In the genomic region with DNA sequence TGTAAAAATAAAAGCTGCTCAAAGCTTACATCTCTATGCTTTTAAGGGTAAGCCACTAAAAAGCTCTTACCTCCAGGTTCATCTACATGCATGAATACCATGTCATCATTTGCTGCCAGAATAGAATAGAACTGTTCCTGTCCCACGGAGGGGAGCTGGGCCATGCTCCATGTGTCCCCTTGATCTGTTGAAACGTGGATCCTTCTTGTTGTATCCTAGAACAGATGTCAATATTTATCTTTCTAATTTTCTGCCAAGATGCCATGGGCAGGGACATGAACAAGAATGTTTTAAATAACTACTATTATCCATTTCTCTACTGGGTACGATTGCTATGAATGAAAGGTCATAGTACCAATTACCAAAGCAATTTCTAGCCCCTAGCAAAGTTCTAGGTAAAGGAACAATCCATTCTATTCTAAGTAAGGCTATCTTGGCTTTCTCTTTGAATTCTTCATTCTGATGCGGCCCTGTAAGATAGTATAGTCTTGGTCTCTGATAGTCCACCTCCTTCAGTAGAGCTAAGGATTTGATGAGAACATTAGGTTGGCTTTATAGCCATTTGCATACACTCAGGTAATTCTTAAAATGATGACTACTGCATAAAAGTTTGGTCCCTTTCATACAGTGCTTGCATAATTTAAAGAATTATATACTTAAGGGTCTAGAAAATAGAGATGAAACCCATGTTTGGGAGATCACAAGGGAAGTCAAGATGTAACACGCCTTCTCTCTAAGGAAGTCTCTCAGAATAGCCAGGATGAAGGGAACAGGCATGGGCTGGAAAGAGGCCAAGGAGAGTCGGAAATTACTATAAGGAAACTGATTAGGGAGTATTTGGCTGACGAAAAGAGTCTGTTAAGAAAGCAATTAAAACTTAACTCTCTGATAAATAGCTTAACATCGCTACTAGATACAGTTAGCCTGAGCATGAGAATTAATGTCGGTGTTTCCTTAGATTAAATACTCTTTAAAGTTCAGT, we compare ENCODE assay signal across 2 cellular contexts.
TF ChIP-seq lines count a peak whose summit lies in the region.

No MANE protein-coding gene starts in this region.

TF ChIP-seq in IMR-90, 13 proteins besides CTCF, POLR2A, EP300 and RAD21:
- peak; percentile 52 for TF ChIP-seq MAFK (IDR thresholded peaks at IDR 0.05; ENCODE audit: low read depth, low read length)
- TF ChIP-seq, protein P1, sequence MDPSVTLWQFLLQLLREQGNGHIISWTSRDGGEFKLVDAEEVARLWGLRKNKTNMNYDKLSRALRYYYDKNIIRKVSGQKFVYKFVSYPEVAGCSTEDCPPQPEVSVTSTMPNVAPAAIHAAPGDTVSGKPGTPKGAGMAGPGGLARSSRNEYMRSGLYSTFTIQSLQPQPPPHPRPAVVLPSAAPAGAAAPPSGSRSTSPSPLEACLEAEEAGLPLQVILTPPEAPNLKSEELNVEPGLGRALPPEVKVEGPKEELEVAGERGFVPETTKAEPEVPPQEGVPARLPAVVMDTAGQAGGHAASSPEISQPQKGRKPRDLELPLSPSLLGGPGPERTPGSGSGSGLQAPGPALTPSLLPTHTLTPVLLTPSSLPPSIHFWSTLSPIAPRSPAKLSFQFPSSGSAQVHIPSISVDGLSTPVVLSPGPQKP (IDR thresholded peaks at IDR 0.05; ENCODE audit: borderline replicate concordance, low read depth, low read length), result no peak

TF ChIP-seq in HepG2, 621 proteins besides CTCF, POLR2A, EP300 and RAD21:
- TF ChIP-seq, protein P2, sequence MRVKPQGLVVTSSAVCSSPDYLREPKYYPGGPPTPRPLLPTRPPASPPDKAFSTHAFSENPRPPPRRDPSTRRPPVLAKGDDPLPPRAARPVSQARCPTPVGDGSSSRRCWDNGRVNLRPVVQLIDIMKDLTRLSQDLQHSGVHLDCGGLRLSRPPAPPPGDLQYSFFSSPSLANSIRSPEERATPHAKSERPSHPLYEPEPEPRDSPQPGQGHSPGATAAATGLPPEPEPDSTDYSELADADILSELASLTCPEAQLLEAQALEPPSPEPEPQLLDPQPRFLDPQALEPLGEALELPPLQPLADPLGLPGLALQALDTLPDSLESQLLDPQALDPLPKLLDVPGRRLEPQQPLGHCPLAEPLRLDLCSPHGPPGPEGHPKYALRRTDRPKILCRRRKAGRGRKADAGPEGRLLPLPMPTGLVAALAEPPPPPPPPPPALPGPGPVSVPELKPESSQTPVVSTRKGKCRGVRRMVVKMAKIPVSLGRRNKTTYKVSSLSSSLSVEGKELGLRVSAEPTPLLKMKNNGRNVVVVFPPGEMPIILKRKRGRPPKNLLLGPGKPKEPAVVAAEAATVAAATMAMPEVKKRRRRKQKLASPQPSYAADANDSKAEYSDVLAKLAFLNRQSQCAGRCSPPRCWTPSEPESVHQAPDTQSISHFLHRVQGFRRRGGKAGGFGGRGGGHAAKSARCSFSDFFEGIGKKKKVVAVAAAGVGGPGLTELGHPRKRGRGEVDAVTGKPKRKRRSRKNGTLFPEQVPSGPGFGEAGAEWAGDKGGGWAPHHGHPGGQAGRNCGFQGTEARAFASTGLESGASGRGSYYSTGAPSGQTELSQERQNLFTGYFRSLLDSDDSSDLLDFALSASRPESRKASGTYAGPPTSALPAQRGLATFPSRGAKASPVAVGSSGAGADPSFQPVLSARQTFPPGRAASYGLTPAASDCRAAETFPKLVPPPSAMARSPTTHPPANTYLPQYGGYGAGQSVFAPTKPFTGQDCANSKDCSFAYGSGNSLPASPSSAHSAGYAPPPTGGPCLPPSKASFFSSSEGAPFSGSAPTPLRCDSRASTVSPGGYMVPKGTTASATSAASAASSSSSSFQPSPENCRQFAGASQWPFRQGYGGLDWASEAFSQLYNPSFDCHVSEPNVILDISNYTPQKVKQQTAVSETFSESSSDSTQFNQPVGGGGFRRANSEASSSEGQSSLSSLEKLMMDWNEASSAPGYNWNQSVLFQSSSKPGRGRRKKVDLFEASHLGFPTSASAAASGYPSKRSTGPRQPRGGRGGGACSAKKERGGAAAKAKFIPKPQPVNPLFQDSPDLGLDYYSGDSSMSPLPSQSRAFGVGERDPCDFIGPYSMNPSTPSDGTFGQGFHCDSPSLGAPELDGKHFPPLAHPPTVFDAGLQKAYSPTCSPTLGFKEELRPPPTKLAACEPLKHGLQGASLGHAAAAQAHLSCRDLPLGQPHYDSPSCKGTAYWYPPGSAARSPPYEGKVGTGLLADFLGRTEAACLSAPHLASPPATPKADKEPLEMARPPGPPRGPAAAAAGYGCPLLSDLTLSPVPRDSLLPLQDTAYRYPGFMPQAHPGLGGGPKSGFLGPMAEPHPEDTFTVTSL (CRISPR knock-in tag; IDR thresholded peaks at IDR 0.05; ENCODE audit: borderline replicate concordance), result no peak
- no peak for TF ChIP-seq SRSF1 (optimal IDR thresholded peaks at IDR 0.05; ENCODE audit: low read depth, low read length)
- no peak for TF ChIP-seq ZFP37 (CRISPR knock-in tag; IDR thresholded peaks at IDR 0.05; ENCODE audit: borderline replicate concordance)
- TF ChIP-seq, protein P3, sequence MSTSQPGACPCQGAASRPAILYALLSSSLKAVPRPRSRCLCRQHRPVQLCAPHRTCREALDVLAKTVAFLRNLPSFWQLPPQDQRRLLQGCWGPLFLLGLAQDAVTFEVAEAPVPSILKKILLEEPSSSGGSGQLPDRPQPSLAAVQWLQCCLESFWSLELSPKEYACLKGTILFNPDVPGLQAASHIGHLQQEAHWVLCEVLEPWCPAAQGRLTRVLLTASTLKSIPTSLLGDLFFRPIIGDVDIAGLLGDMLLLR (CRISPR knock-in tag; IDR thresholded peaks at IDR 0.05), result no peak
- peak; percentile 28 to 67; a peak in 3 of 4 replicates for TF ChIP-seq MAFK (conservative IDR thresholded peaks at IDR 0.05 in 1 of 2, IDR thresholded peaks at IDR 0.05 in 1 of 2; ENCODE audit: low read length in 2 of 2)
- no peak for TF ChIP-seq CENPX (CRISPR knock-in tag; IDR thresholded peaks at IDR 0.05)
- TF ChIP-seq TCF12 (IDR thresholded peaks at IDR 0.05), result no peak
- no peak for TF ChIP-seq TCF12 (CRISPR knock-in tag; IDR thresholded peaks at IDR 0.05)
- TF ChIP-seq GZF1 (CRISPR knock-in tag; IDR thresholded peaks at IDR 0.05), result no peak
- TF ChIP-seq, protein P4, sequence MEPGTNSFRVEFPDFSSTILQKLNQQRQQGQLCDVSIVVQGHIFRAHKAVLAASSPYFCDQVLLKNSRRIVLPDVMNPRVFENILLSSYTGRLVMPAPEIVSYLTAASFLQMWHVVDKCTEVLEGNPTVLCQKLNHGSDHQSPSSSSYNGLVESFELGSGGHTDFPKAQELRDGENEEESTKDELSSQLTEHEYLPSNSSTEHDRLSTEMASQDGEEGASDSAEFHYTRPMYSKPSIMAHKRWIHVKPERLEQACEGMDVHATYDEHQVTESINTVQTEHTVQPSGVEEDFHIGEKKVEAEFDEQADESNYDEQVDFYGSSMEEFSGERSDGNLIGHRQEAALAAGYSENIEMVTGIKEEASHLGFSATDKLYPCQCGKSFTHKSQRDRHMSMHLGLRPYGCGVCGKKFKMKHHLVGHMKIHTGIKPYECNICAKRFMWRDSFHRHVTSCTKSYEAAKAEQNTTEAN (CRISPR knock-in tag; conservative IDR thresholded peaks at IDR 0.05), result no peak
- TF ChIP-seq ZNF607 (CRISPR knock-in tag; IDR thresholded peaks at IDR 0.05; ENCODE audit: borderline replicate concordance), result no peak
- no peak for TF ChIP-seq MYC (CRISPR knock-in tag; IDR thresholded peaks at IDR 0.05; ENCODE audit: borderline replicate concordance)
- TF ChIP-seq, protein P5, sequence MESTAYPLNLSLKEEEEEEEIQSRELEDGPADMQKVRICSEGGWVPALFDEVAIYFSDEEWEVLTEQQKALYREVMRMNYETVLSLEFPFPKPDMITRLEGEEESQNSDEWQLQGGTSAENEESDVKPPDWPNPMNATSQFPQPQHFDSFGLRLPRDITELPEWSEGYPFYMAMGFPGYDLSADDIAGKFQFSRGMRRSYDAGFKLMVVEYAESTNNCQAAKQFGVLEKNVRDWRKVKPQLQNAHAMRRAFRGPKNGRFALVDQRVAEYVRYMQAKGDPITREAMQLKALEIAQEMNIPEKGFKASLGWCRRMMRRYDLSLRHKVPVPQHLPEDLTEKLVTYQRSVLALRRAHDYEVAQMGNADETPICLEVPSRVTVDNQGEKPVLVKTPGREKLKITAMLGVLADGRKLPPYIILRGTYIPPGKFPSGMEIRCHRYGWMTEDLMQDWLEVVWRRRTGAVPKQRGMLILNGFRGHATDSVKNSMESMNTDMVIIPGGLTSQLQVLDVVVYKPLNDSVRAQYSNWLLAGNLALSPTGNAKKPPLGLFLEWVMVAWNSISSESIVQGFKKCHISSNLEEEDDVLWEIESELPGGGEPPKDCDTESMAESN (CRISPR knock-in tag; conservative IDR thresholded peaks at IDR 0.05), result no peak
- TF ChIP-seq, protein P6, sequence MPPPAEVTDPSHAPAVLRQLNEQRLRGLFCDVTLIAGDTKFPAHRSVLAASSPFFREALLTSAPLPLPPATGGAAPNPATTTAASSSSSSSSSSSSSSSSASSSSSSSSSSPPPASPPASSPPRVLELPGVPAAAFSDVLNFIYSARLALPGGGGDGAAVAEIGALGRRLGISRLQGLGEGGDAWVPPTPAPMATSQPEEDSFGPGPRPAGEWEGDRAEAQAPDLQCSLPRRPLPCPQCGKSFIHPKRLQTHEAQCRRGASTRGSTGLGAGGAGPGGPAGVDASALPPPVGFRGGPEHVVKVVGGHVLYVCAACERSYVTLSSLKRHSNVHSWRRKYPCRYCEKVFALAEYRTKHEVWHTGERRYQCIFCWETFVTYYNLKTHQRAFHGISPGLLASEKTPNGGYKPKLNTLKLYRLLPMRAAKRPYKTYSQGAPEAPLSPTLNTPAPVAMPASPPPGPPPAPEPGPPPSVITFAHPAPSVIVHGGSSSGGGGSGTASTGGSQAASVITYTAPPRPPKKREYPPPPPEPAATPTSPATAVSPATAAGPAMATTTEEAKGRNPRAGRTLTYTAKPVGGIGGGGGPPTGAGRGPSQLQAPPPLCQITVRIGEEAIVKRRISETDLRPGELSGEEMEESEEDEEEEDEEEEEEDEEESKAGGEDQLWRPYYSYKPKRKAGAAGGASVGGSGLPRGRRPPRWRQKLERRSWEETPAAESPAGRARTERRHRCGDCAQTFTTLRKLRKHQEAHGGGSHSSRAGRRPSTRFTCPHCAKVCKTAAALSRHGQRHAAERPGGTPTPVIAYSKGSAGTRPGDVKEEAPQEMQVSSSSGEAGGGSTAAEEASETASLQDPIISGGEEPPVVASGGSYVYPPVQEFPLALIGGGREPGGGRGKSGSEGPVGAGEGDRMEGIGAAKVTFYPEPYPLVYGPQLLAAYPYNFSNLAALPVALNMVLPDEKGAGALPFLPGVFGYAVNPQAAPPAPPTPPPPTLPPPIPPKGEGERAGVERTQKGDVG (CRISPR knock-in tag; IDR thresholded peaks at IDR 0.05; ENCODE audit: borderline replicate concordance), result no peak
- no peak for TF ChIP-seq HNRNPL (IDR thresholded peaks at IDR 0.05; ENCODE audit: low read depth, low read length)
- no peak for TF ChIP-seq ZNF883 (CRISPR knock-in tag; IDR thresholded peaks at IDR 0.05; ENCODE audit: not compliant biosample characterization)
- TF ChIP-seq, protein P7, sequence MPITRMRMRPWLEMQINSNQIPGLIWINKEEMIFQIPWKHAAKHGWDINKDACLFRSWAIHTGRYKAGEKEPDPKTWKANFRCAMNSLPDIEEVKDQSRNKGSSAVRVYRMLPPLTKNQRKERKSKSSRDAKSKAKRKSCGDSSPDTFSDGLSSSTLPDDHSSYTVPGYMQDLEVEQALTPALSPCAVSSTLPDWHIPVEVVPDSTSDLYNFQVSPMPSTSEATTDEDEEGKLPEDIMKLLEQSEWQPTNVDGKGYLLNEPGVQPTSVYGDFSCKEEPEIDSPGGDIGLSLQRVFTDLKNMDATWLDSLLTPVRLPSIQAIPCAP (CRISPR knock-in tag; IDR thresholded peaks at IDR 0.05; ENCODE audit: low read depth), result no peak
- TF ChIP-seq MAFF (IDR thresholded peaks at IDR 0.05; ENCODE audit: low read depth, low read length), result 0 out of 2 replicates have a peak, but pooled peaks have one; percentile 57
